In genomic region chr5:125061726-125062125, GRCh38 we compare ENCODE assay signal across 23 cellular contexts.
"Had no signal": no experiment of that assay in that cellular context is flagged by ENCODE, and none has a peak within 500 bp of the region (broad histone marks: within the 10 kb centered on the region; RNA-seq: fewer than 3 reads in every experiment).

No MANE protein-coding gene starts in this region.

- H3K36me3 ChIP-seq: esophagus squamous epithelium, gastroesophageal sphincter, heart left ventricle, left lung, lower lobe of right lung had no signal

- H3K36me3 Mint-ChIP-seq: immature natural killer cell had no signal

- H3K27me3 ChIP-seq: esophagus squamous epithelium, gastroesophageal sphincter, heart left ventricle, hepatocyte, left lung had no signal

- H3K27ac Mint-ChIP-seq: dendritic cell treated with granulocyte-macrophage colony-stimulating factor and Interleukin-4, amounts not matched to agents 40 ng/mL and 50 ng/mL, for 4 days; effector memory CD8-positive, alpha-beta T cell; endodermal cell; immature natural killer cell; naive thymus-derived CD4-positive, alpha-beta T cell had no signal

- H3K4me1 ChIP-seq: left lung, lower lobe of right lung had no signal

- H3K4me1 Mint-ChIP-seq: naive thymus-derived CD4-positive, alpha-beta T cell had no signal

- H3K9me3 Mint-ChIP-seq: dendritic cell treated with granulocyte-macrophage colony-stimulating factor and Interleukin-4, amounts not matched to agents 40 ng/mL and 50 ng/mL, for 4 days; endodermal cell had no signal

- H3K4me2 ChIP-seq: hepatocyte had no signal

- H3K4me3 ChIP-seq: esophagus squamous epithelium, gastroesophageal sphincter, heart left ventricle, hepatocyte, left lung, lower lobe of right lung had no signal

- H2AFZ ChIP-seq: hepatocyte had no signal

- H3K27ac ChIP-seq: epithelial cell of prostate, esophagus squamous epithelium, gastroesophageal sphincter, heart left ventricle, hepatocyte, left lung, lower lobe of right lung had no signal

- H3K4me3 Mint-ChIP-seq: dendritic cell treated with granulocyte-macrophage colony-stimulating factor and Interleukin-4, amounts not matched to agents 40 ng/mL and 50 ng/mL, for 4 days; effector memory CD8-positive, alpha-beta T cell; endodermal cell; immature natural killer cell; naive thymus-derived CD4-positive, alpha-beta T cell had no signal

- DNase-seq: cortex of kidney; effector CD8-positive, alpha-beta T cell; effector memory CD8-positive, alpha-beta T cell; endodermal cell; erythroblast; esophagus squamous epithelium; foreskin fibroblast; heart left ventricle; hypothalamus; immature natural killer cell; islet precursor cell; left cardiac atrium; left lung; left ventricle myocardium superior; lower lobe of right lung; mesenchymal stem cell; midbrain; naive thymus-derived CD4-positive, alpha-beta T cell had no signal

- H3K9me3 ChIP-seq: esophagus squamous epithelium, gastroesophageal sphincter, heart left ventricle, left lung, lower lobe of right lung had no signal

- H3K27me3 Mint-ChIP-seq: effector memory CD8-positive, alpha-beta T cell; naive thymus-derived CD4-positive, alpha-beta T cell had no signal

- H3K79me2 ChIP-seq: hepatocyte had no signal

- ATAC-seq: effector memory CD8-positive, alpha-beta T cell; esophagus mucosa; gastroesophageal sphincter; heart left ventricle; left cardiac atrium; left lung; left ventricle myocardium superior; lower lobe of right lung; naive thymus-derived CD4-positive, alpha-beta T cell had no signal
